In the genomic region with DNA sequence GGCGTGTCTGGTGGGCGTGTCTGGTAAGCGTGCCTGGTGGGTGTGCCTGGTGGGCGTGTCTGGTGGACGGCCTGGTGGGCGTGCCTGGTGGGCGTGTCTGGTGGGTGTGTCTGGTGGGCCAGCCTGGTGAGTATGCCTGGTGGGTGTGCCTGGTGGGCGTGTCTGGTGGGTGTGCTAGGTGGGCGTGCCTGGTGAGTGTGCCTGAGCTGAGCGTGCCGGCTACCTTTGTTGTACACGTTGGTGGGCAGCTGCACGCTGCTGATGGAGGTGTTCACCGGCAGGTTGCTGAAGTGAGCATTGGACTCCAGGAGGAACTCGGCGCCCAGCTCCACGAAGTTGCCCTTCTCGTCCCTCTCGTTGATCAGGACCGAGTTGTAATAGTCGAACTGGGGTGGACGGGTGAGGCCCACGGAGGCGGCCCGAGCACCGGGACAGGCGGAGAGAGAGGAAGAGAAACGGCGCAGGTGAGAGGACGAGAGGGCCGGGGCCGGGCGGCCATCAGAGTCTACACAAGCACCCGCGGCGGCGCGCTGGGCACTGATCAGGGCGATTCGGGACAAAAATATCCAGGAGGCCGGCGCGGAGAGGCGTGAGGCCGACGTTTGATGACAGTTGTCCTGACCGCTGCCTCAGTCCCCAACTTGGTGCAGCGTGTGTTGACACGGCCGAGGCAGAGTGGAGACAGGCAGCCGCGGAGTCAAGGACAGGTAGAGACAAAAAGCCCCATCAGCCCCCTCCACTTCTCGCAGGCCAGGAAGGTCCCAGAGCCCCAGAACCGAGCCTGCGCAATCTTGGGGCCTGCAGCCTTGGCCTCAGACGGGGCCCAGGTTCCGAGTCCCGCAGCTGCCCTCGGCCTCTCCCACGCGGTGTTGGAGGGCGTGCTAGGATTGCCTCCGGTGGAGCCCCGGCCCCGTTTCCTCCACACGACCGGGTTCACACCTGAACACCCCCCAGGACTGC, we compare ENCODE assay signal across 8 cellular contexts. TPM values are rescaled to one million over a fixed set of nuclear protein-coding genes. Genes with fewer than 3 reads are reported as not detected.
DNase-seq lines count a peak whose midpoint lies in the region; ATAC-seq and TF ChIP-seq lines count a peak whose summit lies in the region.

No MANE protein-coding gene starts in this region.

- CTCF ChIA-PET in WTC11 (lab: Charles Lee): interaction anchor here (0.6 to 0.9 kb wide), 3 partner anchors 33 to 386 kb away, joined by 3 read pairs; no protein-coding TSS in a partner anchor

- H3K36me3 Mint-ChIP-seq in WTC11: peaks cover 6% of the 10 kb centered on the region; the same call in 1 of the 2 replicates
- H3K36me3 Mint-ChIP-seq in progenitor cell of endocrine pancreas (ENCODE audit: insufficient read depth): peaks cover 1% of the 10 kb centered on the region
- H3K36me3 Mint-ChIP-seq in endothelial cell (ENCODE audit: low read depth, unreplicated experiment): no peaks in the 10 kb centered on the region

- DNase-seq in D341Med (ENCODE audit: low spot score) (peak; percentile 42), WTC11 (ENCODE audit: low spot score) (peak; percentile 56), epithelial cell of esophagus (ENCODE audit: low read depth) (peak; percentile 7), progenitor cell of endocrine pancreas (ENCODE audit: low spot score, unreplicated experiment) (peak; percentile 10), T1000 (lab: John Stamatoyannopoulos, UW) (no peak), endothelial cell (ENCODE audit: low spot score) (no peak), NCI-H2227 treated with DMSO at 0.1 percent for 48 hours (lab: John Stamatoyannopoulos, UW) (no peak), NCI-H526 (lab: John Stamatoyannopoulos, UW) (no peak)

- H3K4me3 Mint-ChIP-seq in WTC11 (peak overlapping the region; percentile 62), progenitor cell of endocrine pancreas (ENCODE audit: low read depth) (no peak overlapping the region), endothelial cell (ENCODE audit: unreplicated experiment) (no peak overlapping the region)

- H3K27ac Mint-ChIP-seq in WTC11 (no peak overlapping the region), progenitor cell of endocrine pancreas (no peak overlapping the region), endothelial cell (ENCODE audit: unreplicated experiment) (no peak overlapping the region)

- H3K27me3 Mint-ChIP-seq in WTC11 (ENCODE audit: low read depth) (peaks cover 5% of the 10 kb centered on the region; the same call in 1 of the 2 replicates), progenitor cell of endocrine pancreas (peaks cover 2% of the 10 kb centered on the region), endothelial cell (ENCODE audit: unreplicated experiment) (no peaks in the 10 kb centered on the region)

- POLR2A ChIA-PET in WTC11 (lab: Charles Lee): no interaction called here

- peaks cover 3% of the 10 kb centered on the region; the same call in 1 of the 2 replicates for H3K4me1 Mint-ChIP-seq in WTC11
- peaks cover 5% of the 10 kb centered on the region for H3K4me1 Mint-ChIP-seq in progenitor cell of endocrine pancreas (ENCODE audit: low read depth)
- H3K4me1 Mint-ChIP-seq in endothelial cell (ENCODE audit: unreplicated experiment): peaks cover 7% of the 10 kb centered on the region

- TF ChIP-seq CTCF in WTC11 (IDR thresholded peaks at IDR 0.05) (no peak), epithelial cell of esophagus (IDR thresholded peaks at IDR 0.05; ENCODE audit: insufficient read depth, low read depth, low read length, missing control alignments) (no peak), progenitor cell of endocrine pancreas (IDR thresholded peaks at IDR 0.05; ENCODE audit: unreplicated experiment) (no peak), endothelial cell (IDR thresholded peaks at IDR 0.05; ENCODE audit: unreplicated experiment) (no peak)

- no peak overlapping the region for H3K4me3 ChIP-seq in epithelial cell of esophagus (ENCODE audit: low read length)

- H3K9me3 Mint-ChIP-seq in WTC11 (peaks cover 48% of the 10 kb centered on the region), progenitor cell of endocrine pancreas (ENCODE audit: low read depth) (peaks cover 41% of the 10 kb centered on the region), endothelial cell (ENCODE audit: unreplicated experiment) (no peaks in the 10 kb centered on the region)

- peak; percentile 67 for ATAC-seq in WTC11

TF ChIP-seq in WTC11, 78 proteins besides CTCF, POLR2A, EP300 and RAD21 (continues in another document):
- TF ChIP-seq ZNF512 (CRISPR knock-in tag; IDR thresholded peaks at IDR 0.05; ENCODE audit: borderline replicate concordance) (no peak), NFE2L1 (CRISPR knock-in tag; IDR thresholded peaks at IDR 0.05) (no peak), ZNF263 (CRISPR knock-in tag; IDR thresholded peaks at IDR 0.05; ENCODE audit: low read depth) (no peak), JUN (CRISPR knock-in tag; IDR thresholded peaks at IDR 0.05) (no peak), ATF1 (CRISPR knock-in tag; IDR thresholded peaks at IDR 0.05) (no peak), AR (CRISPR knock-in tag; IDR thresholded peaks at IDR 0.05) (no peak), SMAD3 (CRISPR knock-in tag; IDR thresholded peaks at IDR 0.05; ENCODE audit: borderline replicate concordance) (no peak), ATF3 (CRISPR knock-in tag; conservative IDR thresholded peaks at IDR 0.05) (no peak), JAZF1 (CRISPR knock-in tag; IDR thresholded peaks at IDR 0.05) (no peak), ZNF121 (CRISPR knock-in tag; IDR thresholded peaks at IDR 0.05) (no peak)
- TF ChIP-seq, protein P1, sequence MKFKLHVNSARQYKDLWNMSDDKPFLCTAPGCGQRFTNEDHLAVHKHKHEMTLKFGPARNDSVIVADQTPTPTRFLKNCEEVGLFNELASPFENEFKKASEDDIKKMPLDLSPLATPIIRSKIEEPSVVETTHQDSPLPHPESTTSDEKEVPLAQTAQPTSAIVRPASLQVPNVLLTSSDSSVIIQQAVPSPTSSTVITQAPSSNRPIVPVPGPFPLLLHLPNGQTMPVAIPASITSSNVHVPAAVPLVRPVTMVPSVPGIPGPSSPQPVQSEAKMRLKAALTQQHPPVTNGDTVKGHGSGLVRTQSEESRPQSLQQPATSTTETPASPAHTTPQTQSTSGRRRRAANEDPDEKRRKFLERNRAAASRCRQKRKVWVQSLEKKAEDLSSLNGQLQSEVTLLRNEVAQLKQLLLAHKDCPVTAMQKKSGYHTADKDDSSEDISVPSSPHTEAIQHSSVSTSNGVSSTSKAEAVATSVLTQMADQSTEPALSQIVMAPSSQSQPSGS (CRISPR knock-in tag; IDR thresholded peaks at IDR 0.05; ENCODE audit: borderline replicate concordance, low read depth): no peak

RNA-seq across cellular contexts. Expression of gene CACNA2D4, which starts 10.5 kb away (rescaled TPM):
- total RNA-seq in WTC11 (2021): 0.04 to 0.46 TPM (median 0.25 TPM) in 3 replicates
- total RNA-seq in progenitor cell of endocrine pancreas: 0.34 and 0.58 TPM in 2 replicates
- 0.28 TPM for total RNA-seq in endothelial cell (ENCODE audit: unreplicated experiment)

Comparison
In these comparisons a context has a peak if more than half of its experiments do, and no peak if none do; other contexts are left out.
1. DNase-seq: peak in D341Med (single experiment), WTC11 (single experiment), epithelial cell of esophagus (single experiment) and progenitor cell of endocrine pancreas (single experiment); none in T1000 (single experiment), endothelial cell (single experiment), NCI-H2227 treated with DMSO at 0.1 percent for 48 hours (single experiment) and NCI-H526 (0 of 2).